ENCODE assay signal across 8 cellular contexts in genomic region chr19:49581007-49581508, GRCh38. TPM values are rescaled to one million over a fixed set of nuclear protein-coding genes. Genes with fewer than 3 reads are reported as not detected.
A peak's percentile ranks its signal among the peaks of the same experiment; 100 is the strongest.
DNase-seq lines count a peak whose midpoint lies in the region; TF ChIP-seq lines count a peak whose summit lies in the region.

PRRG2 (plus strand) TSS chr19:49581316; CDS start chr19:49583220, 1,904 bp downstream.

- H3F3A ChIP-seq in Loucy (ENCODE audit: low read depth) = no peaks in the 10 kb centered on the region

- peaks cover 41% of the 10 kb centered on the region for H3K79me2 ChIP-seq in Loucy (ENCODE audit: insufficient read depth, low read length)

- H3K4me1 ChIP-seq in BE2C (peaks cover 5% of the 10 kb centered on the region; the same call in 1 of the 2 replicates), Loucy (ENCODE audit: insufficient read depth, low read length, poor library complexity, severe bottlenecking) (peaks cover 20% of the 10 kb centered on the region), muscle layer of duodenum (ENCODE audit: control insufficient read depth in 1 of 2, insufficient read depth in 2 of 2, low read length in 2 of 2) (peaks cover 0 to 13% of the 10 kb centered on the region in 2 donors)

- H4K20me1 ChIP-seq in Loucy (ENCODE audit: insufficient read depth, low read length, poor library complexity, severe bottlenecking) = peaks cover 21% of the 10 kb centered on the region

- no peaks in the 10 kb centered on the region for H3K9me3 ChIP-seq in BE2C
- no peaks in the 10 kb centered on the region for H3K9me3 ChIP-seq in Loucy (ENCODE audit: insufficient read depth, low read depth, low read length)
- no peaks in the 10 kb centered on the region for H3K9me3 ChIP-seq in muscle layer of duodenum (ENCODE audit: control insufficient read depth in 1 of 2, low read length in 2 of 2)

- H3K4me3 ChIP-seq in BE2C (ENCODE audit: low read depth, low read length) (peak within 1 kb of the TSS; percentile 78), Loucy (ENCODE audit: low read length, poor library complexity, severe bottlenecking) (peak within 1 kb of the TSS; percentile 86), coronary artery (peak within 1 kb of the TSS; percentile 91), muscle layer of duodenum (ENCODE audit: low read depth in 1 of 2, low read length in 2 of 2) (peak within 1 kb of the TSS; percentile 75 to 98)

- peak within 1 kb of the TSS; percentile 77 for H3K4me2 ChIP-seq in Loucy (ENCODE audit: low read depth, low read length, poor library complexity, severe bottlenecking)

- H3K9me2 ChIP-seq in Loucy (replicated peaks; ENCODE audit: low read depth, low read length) = no peaks in the 10 kb centered on the region

- H3K27me3 ChIP-seq in BE2C = no peaks in the 10 kb centered on the region
- H3K27me3 ChIP-seq in Loucy (ENCODE audit: insufficient read depth, low read length, poor library complexity, severe bottlenecking) = no peaks in the 10 kb centered on the region
- no peaks in the 10 kb centered on the region for H3K27me3 ChIP-seq in muscle layer of duodenum (ENCODE audit: low read depth, low read length)

- TF ChIP-seq CTCF in BE2C (IDR thresholded peaks at IDR 0.05; ENCODE audit: low read depth, low read length) = no peak
- TF ChIP-seq CTCF in Loucy (conservative IDR thresholded peaks at IDR 0.05; ENCODE audit: low read length) = no peak
- TF ChIP-seq CTCF in coronary artery (IDR thresholded peaks at IDR 0.05) = no peak

- DNase-seq in BE2C (no peak), coronary artery (ENCODE audit: low spot score) (no peak), ecto neural progenitor cell (ENCODE audit: low spot score) (no peak), AG08396 (ENCODE audit: low spot score) (no peak), SIG-M5 treated with dmso at 0.1 percent for 504 hours (lab: John Stamatoyannopoulos, UW; ENCODE audit: unreplicated experiment) (no peak)
- DNase-seq in central memory CD4-positive, alpha-beta T cell = no peak

- H3K27ac ChIP-seq in coronary artery (peak within 1 kb of the TSS in 1 of 2 donors; percentile 90), muscle layer of duodenum (ENCODE audit: low read length) (peak within 1 kb of the TSS; percentile 89)

- peak within 1 kb of the TSS; percentile 93 for H3K9ac ChIP-seq in Loucy (ENCODE audit: low read depth, low read length, poor library complexity, severe bottlenecking)

- H3K36me3 ChIP-seq in BE2C = peaks cover 5% of the 10 kb centered on the region; the same call in 1 of the 2 replicates
- 0 out of 2 replicates have a peak, but pooled peaks cover 2% of the 10 kb centered on the region for H3K36me3 ChIP-seq in Loucy (ENCODE audit: insufficient read depth, low read length)
- H3K36me3 ChIP-seq in muscle layer of duodenum (ENCODE audit: control insufficient read depth in 1 of 2, insufficient read depth in 2 of 2, low read length in 2 of 2) = no peaks in the 10 kb centered on the region

- peak within 1 kb of the TSS; percentile 97 for H2AFZ ChIP-seq in Loucy (ENCODE audit: low read length)

RNA-seq across cellular contexts. Expression of gene PRRG2, which starts in this region (rescaled TPM):
- not detected for polyA plus RNA-seq in BE2C (2012; ENCODE audit: insufficient read depth, insufficient read length, low read depth)
